1 cellular context compared by ENCODE assay signal in the genomic region with DNA sequence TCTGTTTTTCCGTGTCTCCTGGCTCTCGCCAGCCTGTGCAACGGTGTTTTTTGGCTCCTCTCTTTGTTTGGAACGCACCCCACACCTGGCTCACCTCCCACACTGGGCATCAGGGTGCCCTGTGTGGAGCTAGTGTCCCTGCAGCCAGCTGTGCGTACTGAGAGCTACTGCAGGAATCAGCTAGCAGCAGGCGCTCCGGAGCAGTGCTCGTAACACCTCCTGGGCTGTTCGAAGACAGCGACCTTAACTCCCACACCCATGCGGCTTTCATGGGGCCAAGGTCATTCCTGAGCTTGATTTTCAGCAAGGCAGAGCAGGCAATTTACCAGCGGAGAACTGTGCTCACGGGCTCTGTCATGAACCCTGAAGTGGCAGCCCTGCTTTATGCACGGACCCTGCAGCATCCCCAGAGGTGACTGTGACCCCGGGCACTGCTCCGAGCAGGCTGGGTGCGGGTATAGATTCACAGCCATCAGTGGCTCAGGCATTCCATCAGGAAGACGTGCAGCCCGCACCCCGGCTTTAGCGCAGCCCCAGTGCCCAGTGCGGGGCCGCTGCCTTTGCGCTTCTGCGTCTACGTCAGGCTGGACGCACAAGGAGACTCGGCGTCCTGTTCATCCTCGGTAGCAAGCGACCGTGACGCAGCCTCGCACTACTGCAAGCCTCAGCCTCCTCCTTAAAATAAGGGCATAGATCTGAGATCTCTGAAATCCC.
TF ChIP-seq lines count a peak whose summit lies in the region.

No MANE protein-coding gene starts in this region.

TF ChIP-seq in HepG2, 621 proteins besides CTCF, POLR2A, EP300 and RAD21:
- TF ChIP-seq, protein P1, sequence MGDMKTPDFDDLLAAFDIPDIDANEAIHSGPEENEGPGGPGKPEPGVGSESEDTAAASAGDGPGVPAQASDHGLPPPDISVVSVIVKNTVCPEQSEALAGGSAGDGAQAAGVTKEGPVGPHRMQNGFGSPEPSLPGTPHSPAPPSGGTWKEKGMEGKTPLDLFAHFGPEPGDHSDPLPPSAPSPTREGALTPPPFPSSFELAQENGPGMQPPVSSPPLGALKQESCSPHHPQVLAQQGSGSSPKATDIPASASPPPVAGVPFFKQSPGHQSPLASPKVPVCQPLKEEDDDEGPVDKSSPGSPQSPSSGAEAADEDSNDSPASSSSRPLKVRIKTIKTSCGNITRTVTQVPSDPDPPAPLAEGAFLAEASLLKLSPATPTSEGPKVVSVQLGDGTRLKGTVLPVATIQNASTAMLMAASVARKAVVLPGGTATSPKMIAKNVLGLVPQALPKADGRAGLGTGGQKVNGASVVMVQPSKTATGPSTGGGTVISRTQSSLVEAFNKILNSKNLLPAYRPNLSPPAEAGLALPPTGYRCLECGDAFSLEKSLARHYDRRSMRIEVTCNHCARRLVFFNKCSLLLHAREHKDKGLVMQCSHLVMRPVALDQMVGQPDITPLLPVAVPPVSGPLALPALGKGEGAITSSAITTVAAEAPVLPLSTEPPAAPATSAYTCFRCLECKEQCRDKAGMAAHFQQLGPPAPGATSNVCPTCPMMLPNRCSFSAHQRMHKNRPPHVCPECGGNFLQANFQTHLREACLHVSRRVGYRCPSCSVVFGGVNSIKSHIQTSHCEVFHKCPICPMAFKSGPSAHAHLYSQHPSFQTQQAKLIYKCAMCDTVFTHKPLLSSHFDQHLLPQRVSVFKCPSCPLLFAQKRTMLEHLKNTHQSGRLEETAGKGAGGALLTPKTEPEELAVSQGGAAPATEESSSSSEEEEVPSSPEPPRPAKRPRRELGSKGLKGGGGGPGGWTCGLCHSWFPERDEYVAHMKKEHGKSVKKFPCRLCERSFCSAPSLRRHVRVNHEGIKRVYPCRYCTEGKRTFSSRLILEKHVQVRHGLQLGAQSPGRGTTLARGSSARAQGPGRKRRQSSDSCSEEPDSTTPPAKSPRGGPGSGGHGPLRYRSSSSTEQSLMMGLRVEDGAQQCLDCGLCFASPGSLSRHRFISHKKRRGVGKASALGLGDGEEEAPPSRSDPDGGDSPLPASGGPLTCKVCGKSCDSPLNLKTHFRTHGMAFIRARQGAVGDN (CRISPR knock-in tag; IDR thresholded peaks at IDR 0.05) = 0 out of 2 replicates have a peak, but pooled peaks have one; percentile 12
- TF ChIP-seq EZH2 (conservative IDR thresholded peaks at IDR 0.05; ENCODE audit: low read depth, low read length) = no peak
- peak; percentile 78 for TF ChIP-seq AGO2 (optimal IDR thresholded peaks at IDR 0.05; ENCODE audit: low read depth, low read length)
